ENCODE assay signal across 13 cellular contexts in genomic region chrX:55919367-55920221, GRCh38.
DNase-seq lines count a peak whose midpoint lies in the region; ATAC-seq, FAIRE-seq and TF ChIP-seq lines count a peak whose summit lies in the region.
"Had no signal": no experiment of that assay in that cellular context is flagged by ENCODE, and none has a peak within 500 bp of the region (broad histone marks: within the 10 kb centered on the region; RNA-seq: fewer than 3 reads in every experiment).

No MANE protein-coding gene starts in this region.

- H3K9me3 Mint-ChIP-seq in osteocyte (ENCODE audit: unreplicated experiment) = peaks cover 52% of the 10 kb centered on the region
- H3K9me3 Mint-ChIP-seq: activated naive CD4-positive, alpha-beta T cell treated with anti-CD3 and anti-CD28 coated beads, Interleukin-2, amount 50 U/mL, for 24 hours had no signal

- no peaks in the 10 kb centered on the region for H3K27me3 Mint-ChIP-seq in osteocyte (ENCODE audit: unreplicated experiment)
- H3K27me3 Mint-ChIP-seq: activated naive CD4-positive, alpha-beta T cell treated with anti-CD3 and anti-CD28 coated beads, Interleukin-2, amount 50 U/mL, for 24 hours had no signal

- intact Hi-C loops in mammary epithelial cell (cut with micrococcal nuclease) = no loop called here

- no peak for TF ChIP-seq CTCF in mammary epithelial cell (conservative IDR thresholded peaks at IDR 0.05 in 1 of 2, IDR thresholded peaks at IDR 0.05 in 1 of 2; ENCODE audit: extremely low read depth in 1 of 2, insufficient read depth in 1 of 2, low read depth in 1 of 2, low read length in 2 of 2)
- TF ChIP-seq CTCF in osteocyte (IDR thresholded peaks at IDR 0.05) = no peak

- H3K4me1 ChIP-seq in mammary epithelial cell (ENCODE audit: insufficient read depth, low read length) = no peaks in the 10 kb centered on the region

- no peaks in the 10 kb centered on the region for H3K9me3 ChIP-seq in mammary epithelial cell (replicated peaks; ENCODE audit: insufficient read depth, low read length)

- DNase-seq in GM18507 (ENCODE audit: extremely low spot score, insufficient read length, low read depth) (no peak), mammary epithelial cell (peak; percentile 1), COLO829 (ENCODE audit: low spot score) (no peak), NCI-H2081 treated with DMSO at 0.1 percent for 48 hours (lab: John Stamatoyannopoulos, UW) (no peak), osteocyte (ENCODE audit: extremely low spot score, unreplicated experiment) (no peak)
- DNase-seq in activated T-cell treated with anti-CD3 and anti-CD28 coated beads, Interleukin-2, amount 50 U/mL, for 1 hour = no peak
- DNase-seq: foreskin melanocyte, GOT3 had no signal

- no peaks in the 10 kb centered on the region for H3K27me3 ChIP-seq in mammary epithelial cell (ENCODE audit: insufficient read depth, low read length)

- dilution Hi-C loops in mammary epithelial cell (cut with HindIII; ENCODE audit: low sequenced_read_pairs) = no loop called here

- CTCF ChIA-PET in mammary epithelial cell (lab: Charles Lee; ENCODE audit: low non-redundant PET) = no interaction called here

- H2AFZ ChIP-seq in mammary epithelial cell (ENCODE audit: low read depth, low read length) = no peak overlapping the region

- peaks cover 2% of the 10 kb centered on the region for H3K36me3 Mint-ChIP-seq in osteocyte (ENCODE audit: unreplicated experiment)

- H3K27ac ChIP-seq in mammary epithelial cell (ENCODE audit: insufficient read depth, low read depth, low read length) = no peak overlapping the region

- FAIRE-seq in GM18507 (lab: Jason Lieb, UNC) = peak; percentile 100

- no TSS peak for BruUV-seq in mammary epithelial cell (replicated peaks; lab: Mats Ljungman, UMichigan)

- no peaks in the 10 kb centered on the region for H3K79me2 ChIP-seq in mammary epithelial cell (ENCODE audit: insufficient read depth, low read length)

- peak; percentile 84 for ATAC-seq in GM21423 (IDR thresholded peaks at IDR 0.05; ENCODE audit: unreplicated experiment)
- ATAC-seq in HG03280 (IDR thresholded peaks at IDR 0.05; ENCODE audit: unreplicated experiment) = peak; percentile 93
- ATAC-seq: Panc1 had no signal

- WGBS in mammary epithelial cell (ENCODE audit: low coverage, missing lambda C conversion rate) = 60% methylated on average over 12 of the region's 12 CpGs

- no peaks in the 10 kb centered on the region for H3K4me1 Mint-ChIP-seq in osteocyte (ENCODE audit: unreplicated experiment)
- H3K4me1 Mint-ChIP-seq: activated naive CD4-positive, alpha-beta T cell treated with anti-CD3 and anti-CD28 coated beads, Interleukin-2, amount 50 U/mL, for 24 hours; neural crest cell had no signal

- in situ Hi-C loops in mammary epithelial cell (cut with MboI; ENCODE audit: low sequenced_read_pairs in 2 of 2) = no loop called here

- no peak overlapping the region for H3K4me2 ChIP-seq in mammary epithelial cell (ENCODE audit: insufficient read depth, low read depth, low read length)

- H3K27ac Mint-ChIP-seq in osteocyte (ENCODE audit: unreplicated experiment) = no peak overlapping the region
- H3K27ac Mint-ChIP-seq: activated naive CD4-positive, alpha-beta T cell treated with anti-CD3 and anti-CD28 coated beads, Interleukin-2, amount 50 U/mL, for 24 hours had no signal

- no peaks in the 10 kb centered on the region for H4K20me1 ChIP-seq in mammary epithelial cell (ENCODE audit: insufficient read depth, low read length)

- no peak overlapping the region for H3K9ac ChIP-seq in mammary epithelial cell (ENCODE audit: insufficient read depth, low read length)

- no peaks in the 10 kb centered on the region for H3K36me3 ChIP-seq in mammary epithelial cell (ENCODE audit: insufficient read depth, low read length)

- no peak overlapping the region for H3K4me3 ChIP-seq in mammary epithelial cell (replicated peaks in 1 of 3; ENCODE audit: insufficient read depth in 1 of 3, low read depth in 2 of 3, low read length in 3 of 3)

- no peak overlapping the region for H3K4me3 Mint-ChIP-seq in osteocyte (ENCODE audit: unreplicated experiment)
- H3K4me3 Mint-ChIP-seq: activated naive CD4-positive, alpha-beta T cell treated with anti-CD3 and anti-CD28 coated beads, Interleukin-2, amount 50 U/mL, for 24 hours; neural crest cell had no signal
